In the genomic region with DNA sequence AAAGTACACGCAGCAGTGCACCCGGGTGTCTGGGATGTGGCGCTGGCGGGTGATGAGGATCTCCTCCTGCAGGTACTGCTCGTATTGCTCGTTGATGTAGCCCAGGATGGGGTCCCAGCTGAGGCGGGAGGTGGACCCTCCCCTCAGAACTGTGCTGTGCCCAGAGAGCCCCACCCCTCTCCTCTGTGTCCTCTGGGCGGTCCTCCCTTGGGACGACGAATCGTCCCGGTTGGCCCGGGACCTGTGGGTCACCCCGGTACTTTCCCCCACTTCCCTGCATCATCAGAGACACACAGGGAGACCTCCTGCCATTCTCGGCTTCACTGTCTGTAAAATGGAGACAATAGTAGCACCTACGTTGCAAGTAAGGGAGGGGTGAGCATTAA, we compare ENCODE assay signal across 1 cellular context.
TF ChIP-seq lines count a peak whose summit lies in the region.

No MANE protein-coding gene starts in this region.

TF ChIP-seq in GM23338, 12 proteins besides CTCF, POLR2A, EP300 and RAD21 (continued from another document):
- TF ChIP-seq NANOG (IDR thresholded peaks at IDR 0.05; ENCODE audit: borderline replicate concordance) (no peak), JUNB (IDR thresholded peaks at IDR 0.05; ENCODE audit: unreplicated experiment) (no peak)
